ENCODE assay signal across 8 cellular contexts in genomic region chr4:113761682-113762060, GRCh38. TPM values are rescaled to one million over a fixed set of nuclear protein-coding genes. Genes with fewer than 3 reads are reported as not detected.
DNase-seq lines count a peak whose midpoint lies in the region; ATAC-seq and TF ChIP-seq lines count a peak whose summit lies in the region.

Gene CAMK2D, minus strand, starts transcription at chr4:113761738. Its CDS starts 670 bp downstream, at chr4:113761068.

- no peak within 1 kb of the TSS for H2BK20ac ChIP-seq in H9 (ENCODE audit: low read depth, low read length, poor library complexity, severe bottlenecking)

- H3K27ac ChIP-seq in H9 (ENCODE audit: insufficient read length, low read depth, low read length) (peak within 1 kb of the TSS; percentile 93), SJSA1 (peak within 1 kb of the TSS; percentile 93), testis (peak within 1 kb of the TSS; percentile 97 to 99)

- no peaks in the 10 kb centered on the region for H3K9me3 ChIP-seq in H9 (ENCODE audit: control insufficient read depth, low read depth, low read length)
- H3K9me3 ChIP-seq in SJSA1 (replicated peaks), result no peaks in the 10 kb centered on the region
- H3K9me3 ChIP-seq in testis, result no peaks in the 10 kb centered on the region

- ATAC-seq in omental fat pad (ENCODE audit: low FRiP score), result peak; percentile 69

- H3K27ac Mint-ChIP-seq in H9, result peak within 1 kb of the TSS; percentile 98 to 99 (median 99)
- H3K27ac Mint-ChIP-seq in activated naive CD8-positive, alpha-beta T cell, result peak within 1 kb of the TSS; percentile 98

- intact Hi-C loops in testis (cut with DNase I; ENCODE audit: low total_unique reads), result loop anchor here (5.0 kb wide), 1 partner anchor 214 kb away; no protein-coding TSS in a partner anchor

- H4K5ac ChIP-seq in H9 (ENCODE audit: insufficient read length, low read depth, low read length), result no peak within 1 kb of the TSS

- H3K4me3 Mint-ChIP-seq in H9, result peak within 1 kb of the TSS; percentile 92 to 96
- H3K4me3 Mint-ChIP-seq in activated naive CD8-positive, alpha-beta T cell, result peak within 1 kb of the TSS; percentile 97

- no peak within 1 kb of the TSS for H4K8ac ChIP-seq in H9 (replicated peaks; ENCODE audit: insufficient read length, low read depth, low read length)

- H3K18ac ChIP-seq in H9 (ENCODE audit: insufficient read length, low read depth, low read length), result peak within 1 kb of the TSS; percentile 9

- H3K4me1 ChIP-seq in H9 (ENCODE audit: insufficient read depth, low read length) (no peaks in the 10 kb centered on the region; the same call in 1 of the 2 replicates), SJSA1 (replicated peaks) (peaks cover 28% of the 10 kb centered on the region), testis (no peaks in the 10 kb centered on the region)

- peaks cover 8% of the 10 kb centered on the region; the same call in 1 of the 2 replicates for H3K36me3 ChIP-seq in SJSA1
- H3K36me3 ChIP-seq in testis (ENCODE audit: low read depth, missing control alignments), result no peaks in the 10 kb centered on the region

- H3K14ac ChIP-seq in H9 (ENCODE audit: insufficient read depth, low read length), result peak within 1 kb of the TSS; percentile 37; the same call in 1 of the 2 replicates

- H3K4me1 Mint-ChIP-seq in H9, result peaks cover 26 to 28% of the 10 kb centered on the region in 2 experiments
- H3K4me1 Mint-ChIP-seq in activated naive CD8-positive, alpha-beta T cell (ENCODE audit: low read depth), result peaks cover 47% of the 10 kb centered on the region

- no peak within 1 kb of the TSS for H2AK5ac ChIP-seq in H9 (ENCODE audit: insufficient read length, low read length)

- TF ChIP-seq CTCF in H9 (conservative IDR thresholded peaks at IDR 0.05) (peak; percentile 37; the same call in 2 of the 3 replicates), omental fat pad (IDR thresholded peaks at IDR 0.05) (no peak), testis (IDR thresholded peaks at IDR 0.05) (peak; percentile 48 to 62 (median 59))

- H3T11ph ChIP-seq in H9 (ENCODE audit: low read length), result no peak within 1 kb of the TSS

- H3K79me1 ChIP-seq in H9 (ENCODE audit: insufficient read depth, low read depth, low read length, poor library complexity, severe bottlenecking), result no peaks in the 10 kb centered on the region

- H3K4ac ChIP-seq in H9 (ENCODE audit: low read depth, low read length), result no peak within 1 kb of the TSS; the same call in 1 of the 2 replicates

- no peaks in the 10 kb centered on the region for H3K36me3 Mint-ChIP-seq in H9 (ENCODE audit: insufficient read depth in 1 of 3, low read depth in 3 of 3)
- H3K36me3 Mint-ChIP-seq in activated naive CD8-positive, alpha-beta T cell, result peaks cover 14% of the 10 kb centered on the region

- in situ Hi-C loops in G401 (cut with HindIII; ENCODE audit: low sequenced_read_pairs), result no loop called here

- H2BK5ac ChIP-seq in H9 (ENCODE audit: insufficient read length, low read length), result no peak within 1 kb of the TSS

- no peaks in the 10 kb centered on the region for H4K20me1 ChIP-seq in H9 (ENCODE audit: control insufficient read depth, insufficient read depth, insufficient read length)

- H3K9me3 Mint-ChIP-seq in H9, result no peaks in the 10 kb centered on the region; a peak in 2 of 5 replicates
- H3K9me3 Mint-ChIP-seq in activated naive CD8-positive, alpha-beta T cell (ENCODE audit: low read depth), result no peaks in the 10 kb centered on the region

- H2BK15ac ChIP-seq in H9 (ENCODE audit: low read depth, low read length), result no peak within 1 kb of the TSS

- H3K27me3 ChIP-seq in H9 (ENCODE audit: insufficient read depth, low read length) (peaks cover 8% of the 10 kb centered on the region; the same call in 1 of the 2 replicates), SJSA1 (replicated peaks) (no peaks in the 10 kb centered on the region), testis (no peaks in the 10 kb centered on the region)

- no peak within 1 kb of the TSS for H4K91ac ChIP-seq in H9 (ENCODE audit: insufficient read length, low read depth, low read length)

- no peak within 1 kb of the TSS for H2BK12ac ChIP-seq in H9 (ENCODE audit: insufficient read length, low read depth, low read length)

- H3K4me3 ChIP-seq in SJSA1 (peak within 1 kb of the TSS; percentile 76), testis (peak within 1 kb of the TSS; percentile 86 to 93)

- H3K27me3 Mint-ChIP-seq in H9 (ENCODE audit: low read depth), result peaks cover 15% of the 10 kb centered on the region
- H3K27me3 Mint-ChIP-seq in activated naive CD8-positive, alpha-beta T cell, result no peaks in the 10 kb centered on the region

- no peak within 1 kb of the TSS for H2AFZ ChIP-seq in H9 (ENCODE audit: low read length)

- H3K23ac ChIP-seq in H9 (ENCODE audit: insufficient read length, low read depth, low read length), result no peak within 1 kb of the TSS

- TF ChIP-seq POLR2A in testis (IDR thresholded peaks at IDR 0.05), result no peak

- DNase-seq in G401 (ENCODE audit: low spot score) (peak; percentile 93), H9 (peak; percentile 67), M059J (ENCODE audit: low read depth) (peak; percentile 88), SJSA1 (ENCODE audit: low read depth in 1 of 2, low spot score in 2 of 2) (peak; percentile 84 to 90), glomerular visceral epithelial cell (ENCODE audit: extremely low spot score) (peak; percentile 90), omental fat pad (ENCODE audit: low spot score) (peak; percentile 57), testis (peak; percentile 94)

- peak within 1 kb of the TSS; percentile 61 for H3K9ac ChIP-seq in H9 (ENCODE audit: extremely low read depth, insufficient read length, low read length)

- H3K4me2 ChIP-seq in H9 (ENCODE audit: insufficient read depth, insufficient read length, low read length), result peak within 1 kb of the TSS; percentile 95

- no peak within 1 kb of the TSS for H3K56ac ChIP-seq in H9 (ENCODE audit: insufficient read length, low read depth, low read length)

- WGBS in H9 (ENCODE audit: extremely low coverage, insufficient read length, low lambda C conversion rate), result no CpG with 5 or more reads among the region's 30 CpGs
- WGBS in testis, 2 donors, result 0% methylated on average over 14 to 23 of the region's 30 CpGs

- peaks cover 25% of the 10 kb centered on the region for H3K23me2 ChIP-seq in H9 (ENCODE audit: insufficient read length, low read depth, low read length, poor library complexity, severe bottlenecking)

- H2BK120ac ChIP-seq in H9 (ENCODE audit: low read depth, low read length, poor library complexity, severe bottlenecking), result no peak within 1 kb of the TSS

- no peaks in the 10 kb centered on the region for H3K79me2 ChIP-seq in H9 (ENCODE audit: insufficient read depth, low read length)

RNA-seq across cellular contexts. Expression of gene CAMK2D, which starts in this region (rescaled TPM):
- total RNA-seq in G401 (2014; rRNA removed; shearing (Covaris generic)), result 55.1 and 65.9 TPM in 2 replicates
- total RNA-seq in H9 (2021) (8.3 and 9.0 TPM in 2 replicates), omental fat pad (10 to 100 TPM; 78.7 to 86.1 (median 83.2) TPM), testis (10 to 100 TPM; 72.4 to 88.1 TPM)
- 14.8 and 24.4 TPM in 2 replicates for total RNA-seq in M059J (2014; rRNA removed; shearing (Covaris generic))
- total RNA-seq in SJSA1 (2014; rRNA removed; shearing (Covaris generic)), result 42.7 and 42.8 TPM in 2 replicates
- 31.2 TPM for polyA plus RNA-seq in testis (ENCODE audit: insufficient read depth, low read depth, low replicate concordance)

Comparison
In these comparisons a context has a peak if more than half of its experiments do, and no peak if none do; other contexts are left out.
1. Peak in every context shown above with its lines: DNase-seq, ATAC-seq, H3K4me3 ChIP-seq and H3K27ac ChIP-seq.
2. CTCF ChIP-seq: peak in H9 (single experiment) and testis (3 of 3); none in omental fat pad (0 of 3).